In the genomic region with DNA sequence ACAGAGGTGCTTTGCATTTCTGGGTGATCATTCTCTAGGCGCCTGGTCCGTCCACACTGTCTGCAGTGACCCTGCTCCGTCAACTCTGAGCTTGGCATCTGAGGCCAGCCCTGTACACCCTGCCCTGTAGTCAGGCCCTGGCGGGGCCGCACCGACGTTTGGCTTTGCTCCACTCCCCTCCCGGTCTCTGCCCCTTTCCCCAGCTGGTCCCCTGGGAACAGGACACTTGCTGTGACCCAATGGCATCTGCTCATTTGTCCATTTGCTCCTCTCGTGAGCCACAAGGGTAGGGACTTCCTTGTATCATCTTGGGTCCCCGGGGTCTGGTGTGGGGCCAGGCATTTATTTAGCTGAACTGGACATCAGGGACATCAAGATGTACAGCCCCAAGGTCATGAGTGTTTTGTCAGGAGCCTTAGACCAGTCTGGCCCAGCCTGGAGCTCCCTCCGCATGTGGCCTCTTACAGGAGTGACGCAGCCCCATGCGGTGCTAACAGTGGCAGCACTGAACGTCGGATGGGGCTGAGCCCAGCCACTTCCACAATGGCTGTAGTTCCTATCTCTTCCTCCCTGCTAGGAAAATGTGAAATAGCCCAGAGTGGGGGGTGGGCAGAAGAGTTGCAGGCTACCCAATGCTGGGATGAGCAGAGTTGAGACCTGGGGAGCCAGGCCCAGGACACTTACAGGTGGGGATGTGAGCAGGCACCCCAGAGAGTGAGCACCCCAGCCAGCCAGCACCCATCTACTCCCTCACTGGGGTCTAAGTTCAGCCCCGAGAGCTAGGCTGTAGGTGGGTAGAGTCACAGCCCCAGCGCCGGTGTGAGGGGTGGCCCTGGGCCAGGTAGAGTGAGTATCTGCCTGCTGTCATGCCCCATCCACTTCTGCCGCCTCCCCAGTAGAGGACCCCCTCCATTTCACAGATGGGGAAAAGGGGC, we compare ENCODE assay signal across 15 cellular contexts. TPM values are rescaled to one million over a fixed set of nuclear protein-coding genes. Genes with fewer than 3 reads are reported as not detected.
A peak's percentile ranks its signal among the peaks of the same experiment; 100 is the strongest.
DNase-seq lines count a peak whose midpoint lies in the region; ATAC-seq and TF ChIP-seq lines count a peak whose summit lies in the region.
"Had no signal": no experiment of that assay in that cellular context is flagged by ENCODE, and none has a peak within 500 bp of the region (broad histone marks: within the 10 kb centered on the region; RNA-seq: fewer than 3 reads in every experiment).

No MANE protein-coding gene starts in this region.

- no peaks in the 10 kb centered on the region for H3K27me3 ChIP-seq in transverse colon
- H3K27me3 ChIP-seq: body of pancreas, SJSA1 had no signal

- 71 to 74% methylated on average over 18 to 19 of the region's 19 CpGs for WGBS in lower leg skin, 2 donors
- WGBS in transverse colon (ENCODE audit: low coverage in 1 of 2), 2 donors = 70 to 79% methylated on average over 4 to 19 of the region's 19 CpGs

- TF ChIP-seq POLR2A in lower leg skin (IDR thresholded peaks at IDR 0.05) = no peak
- TF ChIP-seq POLR2A in transverse colon (IDR thresholded peaks at IDR 0.05) = no peak

- peaks cover 27% of the 10 kb centered on the region for H3K4me1 Mint-ChIP-seq in activated naive CD8-positive, alpha-beta T cell treated with anti-CD3 and anti-CD28 coated beads, Interleukin-2, amount 10 ng/mL, durations not matched to agents 7 days and 5 days
- H3K4me1 Mint-ChIP-seq in activated naive CD8-positive, alpha-beta T cell treated with anti-CD3 and anti-CD28 coated beads for 36 hours = peaks cover 52% of the 10 kb centered on the region
- peaks cover 6% of the 10 kb centered on the region for H3K4me1 Mint-ChIP-seq in activated T-helper 17 cell treated with anti-CD3 and anti-CD28 coated beads, Interleukin-2, amount 50 U/mL, for 72 hours

- intact Hi-C loops in lower leg skin (cut with DNase I; ENCODE audit: low total_unique reads) (no loop called here), transverse colon (cut with DNase I; ENCODE audit: low total_unique reads) (no loop called here)

- POLR2A ChIA-PET in activated naive CD8-positive, alpha-beta T cell treated with anti-CD3 and anti-CD28 coated beads, Interleukin-2, amount 10 ng/mL, durations not matched to agents 7 days and 5 days (lab: Charles Lee) = interaction anchor here (0.9 kb wide), 1 partner anchor 8 kb away, joined by 3 read pairs; no protein-coding TSS in a partner anchor

- no peaks in the 10 kb centered on the region for H3K36me3 Mint-ChIP-seq in activated naive CD8-positive, alpha-beta T cell treated with anti-CD3 and anti-CD28 coated beads, Interleukin-2, amount 10 ng/mL, durations not matched to agents 7 days and 5 days
- no peaks in the 10 kb centered on the region for H3K36me3 Mint-ChIP-seq in activated naive CD8-positive, alpha-beta T cell treated with anti-CD3 and anti-CD28 coated beads for 36 hours
- peaks cover 18% of the 10 kb centered on the region for H3K36me3 Mint-ChIP-seq in activated T-helper 17 cell treated with anti-CD3 and anti-CD28 coated beads, Interleukin-2, amount 50 U/mL, for 72 hours (ENCODE audit: low read depth)

- no peaks in the 10 kb centered on the region for H3K9me3 Mint-ChIP-seq in activated naive CD8-positive, alpha-beta T cell treated with anti-CD3 and anti-CD28 coated beads, Interleukin-2, amount 10 ng/mL, durations not matched to agents 7 days and 5 days
- H3K9me3 Mint-ChIP-seq in activated naive CD8-positive, alpha-beta T cell treated with anti-CD3 and anti-CD28 coated beads for 36 hours = no peaks in the 10 kb centered on the region
- H3K9me3 Mint-ChIP-seq in activated T-helper 17 cell treated with anti-CD3 and anti-CD28 coated beads, Interleukin-2, amount 50 U/mL, for 72 hours = no peaks in the 10 kb centered on the region

- TF ChIP-seq CTCF in lower leg skin (IDR thresholded peaks at IDR 0.05) = no peak
- no peak for TF ChIP-seq CTCF in transverse colon (IDR thresholded peaks at IDR 0.05)

- no peak overlapping the region for H3K4me3 Mint-ChIP-seq in activated naive CD8-positive, alpha-beta T cell treated with anti-CD3 and anti-CD28 coated beads, Interleukin-2, amount 10 ng/mL, durations not matched to agents 7 days and 5 days
- H3K4me3 Mint-ChIP-seq in activated naive CD8-positive, alpha-beta T cell treated with anti-CD3 and anti-CD28 coated beads for 36 hours = no peak overlapping the region
- no peak overlapping the region for H3K4me3 Mint-ChIP-seq in activated T-helper 17 cell treated with anti-CD3 and anti-CD28 coated beads, Interleukin-2, amount 50 U/mL, for 72 hours

- no peak overlapping the region for H3K4me3 ChIP-seq in lower leg skin (ENCODE audit: low read depth, poor library complexity, severe bottlenecking)
- H3K4me3 ChIP-seq in transverse colon = no peak overlapping the region
- H3K4me3 ChIP-seq: body of pancreas, SJSA1 had no signal

- peak; percentile 32 for DNase-seq in activated naive CD8-positive, alpha-beta T cell treated with anti-CD3 and anti-CD28 coated beads, Interleukin-2, amount 10 ng/mL, durations not matched to agents 7 days and 5 days
- no peak for DNase-seq in activated naive CD8-positive, alpha-beta T cell treated with anti-CD3 and anti-CD28 coated beads for 36 hours
- DNase-seq in lower leg skin (ENCODE audit: low spot score in 2 of 2) (peak; percentile 17 to 84), ureter (ENCODE audit: low spot score) (peak; percentile 45), SIG-M5 (lab: John Stamatoyannopoulos, UW) (no peak), transverse colon (no peak)
- no peak for DNase-seq in stimulated activated CD4-positive, alpha-beta T cell treated with anti-CD3 and anti-CD28 coated beads, Interleukin-12 subunit alpha, Interleukin-12 subunit beta, amount 100 ng/mL, for 4 hours
- DNase-seq: C1 segment of cervical spinal cord; Kasumi-1; NCI-H2227 treated with DMSO at 0.1 percent for 48 hours; stimulated activated CD4-positive, alpha-beta T cell treated with anti-CD3 and anti-CD28 coated beads, Interleukin-2, amount 100 ng/mL, for 48 hours had no signal

- H3K9me3 ChIP-seq in transverse colon = no peaks in the 10 kb centered on the region
- H3K9me3 ChIP-seq: body of pancreas, SJSA1 had no signal

- peak overlapping the region; percentile 30 for H3K27ac Mint-ChIP-seq in activated naive CD8-positive, alpha-beta T cell treated with anti-CD3 and anti-CD28 coated beads, Interleukin-2, amount 10 ng/mL, durations not matched to agents 7 days and 5 days
- no peak overlapping the region for H3K27ac Mint-ChIP-seq in activated naive CD8-positive, alpha-beta T cell treated with anti-CD3 and anti-CD28 coated beads for 36 hours
- H3K27ac Mint-ChIP-seq in activated T-helper 17 cell treated with anti-CD3 and anti-CD28 coated beads, Interleukin-2, amount 50 U/mL, for 72 hours = peak overlapping the region; percentile 36

- peaks cover 20 to 51% (median 37%) of the 10 kb centered on the region in 4 donors for H3K4me1 ChIP-seq in transverse colon

- ATAC-seq in activated naive CD8-positive, alpha-beta T cell treated with anti-CD3 and anti-CD28 coated beads, Interleukin-2, amount 10 ng/mL, durations not matched to agents 7 days and 5 days (ENCODE audit: low read depth) = no peak
- no peak for ATAC-seq in activated T-helper 17 cell treated with anti-CD3 and anti-CD28 coated beads, Interleukin-2, amount 50 U/mL, for 72 hours (replicated peaks)
- ATAC-seq: body of pancreas, HCT116 had no signal

- H3K27me3 Mint-ChIP-seq in activated naive CD8-positive, alpha-beta T cell treated with anti-CD3 and anti-CD28 coated beads, Interleukin-2, amount 10 ng/mL, durations not matched to agents 7 days and 5 days = no peaks in the 10 kb centered on the region
- no peaks in the 10 kb centered on the region for H3K27me3 Mint-ChIP-seq in activated naive CD8-positive, alpha-beta T cell treated with anti-CD3 and anti-CD28 coated beads for 36 hours
- H3K27me3 Mint-ChIP-seq in activated T-helper 17 cell treated with anti-CD3 and anti-CD28 coated beads, Interleukin-2, amount 50 U/mL, for 72 hours = no peaks in the 10 kb centered on the region

- H3K27ac ChIP-seq in transverse colon = no peak overlapping the region
- H3K27ac ChIP-seq: SJSA1 had no signal

- no peak for TF ChIP-seq EP300 in transverse colon (IDR thresholded peaks at IDR 0.05; ENCODE audit: low read depth)

- no peaks in the 10 kb centered on the region for H3K36me3 ChIP-seq in transverse colon
- H3K36me3 ChIP-seq: SJSA1 had no signal

- in situ Hi-C loops in transverse colon (cut with MboI; ENCODE audit: low pct_ligation_motif_present in 1 of 4, low pct_unique_long_range_greater_than_20kb in 1 of 4, low sequenced_read_pairs in 3 of 4) = no loop called here

RNA-seq across cellular contexts. Expression of gene SH3BP2, which starts 2.0 kb away (rescaled TPM):
- 10 to 100 TPM; 82.6 to 83.7 TPM for total RNA-seq in activated naive CD8-positive, alpha-beta T cell treated with anti-CD3 and anti-CD28 coated beads, Interleukin-2, amount 10 ng/mL, durations not matched to agents 7 days and 5 days
- total RNA-seq in activated naive CD8-positive, alpha-beta T cell treated with anti-CD3 and anti-CD28 coated beads for 36 hours = 10 to 100 TPM; 72.2 to 74.1 TPM
- total RNA-seq in activated T-helper 17 cell treated with anti-CD3 and anti-CD28 coated beads, Interleukin-2, amount 50 U/mL, for 72 hours = 100 to 1,000 TPM in 1 of 2 donors, 10 to 100 TPM in 1; 83.5 to 122 TPM
- total RNA-seq in lower leg skin (100 to 1,000 TPM; 106 to 291 (median 178) TPM), ureter (109 TPM), transverse colon (100 to 1,000 TPM in 3 of 4 donors, 10 to 100 TPM in 1; 92.6 to 301 (median 117) TPM)

RNA-seq across cellular contexts. Expression of gene TNIP2, which starts 34.7 kb away (rescaled TPM):
- 10 to 100 TPM; 47.0 to 50.0 TPM for total RNA-seq in activated naive CD8-positive, alpha-beta T cell treated with anti-CD3 and anti-CD28 coated beads, Interleukin-2, amount 10 ng/mL, durations not matched to agents 7 days and 5 days
- total RNA-seq in activated naive CD8-positive, alpha-beta T cell treated with anti-CD3 and anti-CD28 coated beads for 36 hours = 10 to 100 TPM; 50.0 to 50.3 TPM
- 100 to 1,000 TPM in 1 of 2 donors, 10 to 100 TPM in 1; 80.1 to 110 TPM for total RNA-seq in activated T-helper 17 cell treated with anti-CD3 and anti-CD28 coated beads, Interleukin-2, amount 50 U/mL, for 72 hours
- 10 to 100 TPM; 37.9 to 42.5 (median 40.3) TPM for total RNA-seq in lower leg skin
- total RNA-seq in ureter = 41.0 TPM
- total RNA-seq in transverse colon = 100 to 1,000 TPM in 3 of 4 donors, 10 to 100 TPM in 1; 91.8 to 203 (median 129) TPM

RNA-seq across cellular contexts. Expression of gene ADD1, which starts 52.8 kb away (rescaled TPM):
- total RNA-seq in activated naive CD8-positive, alpha-beta T cell treated with anti-CD3 and anti-CD28 coated beads, Interleukin-2, amount 10 ng/mL, durations not matched to agents 7 days and 5 days = 100 to 1,000 TPM; 261 to 276 TPM
- 100 to 1,000 TPM; 136 TPM for total RNA-seq in activated naive CD8-positive, alpha-beta T cell treated with anti-CD3 and anti-CD28 coated beads for 36 hours
- 100 to 1,000 TPM; 220 to 254 TPM for total RNA-seq in activated T-helper 17 cell treated with anti-CD3 and anti-CD28 coated beads, Interleukin-2, amount 50 U/mL, for 72 hours
- total RNA-seq in lower leg skin (100 to 1,000 TPM; 102 to 153 (median 135) TPM), ureter (416 TPM), transverse colon (100 to 1,000 TPM; 218 to 392 (median 299) TPM)

Comparison
In these comparisons a context has a peak if more than half of its experiments do, and no peak if none do; other contexts are left out.
1. DNase-seq: peak in activated naive CD8-positive, alpha-beta T cell treated with anti-CD3 and anti-CD28 coated beads, Interleukin-2, amount 10 ng/mL, durations not matched to agents 7 days and 5 days (single experiment), lower leg skin (2 of 2) and ureter (single experiment); none in activated naive CD8-positive, alpha-beta T cell treated with anti-CD3 and anti-CD28 coated beads for 36 hours (single experiment), stimulated activated CD4-positive, alpha-beta T cell treated with anti-CD3 and anti-CD28 coated beads, Interleukin-12 subunit alpha, Interleukin-12 subunit beta, amount 100 ng/mL, for 4 hours (single experiment), SIG-M5 (single experiment) and transverse colon (single experiment).